In genomic region chr4:94534401-94535312, GRCh38 we compare ENCODE assay signal across 9 cellular contexts.
DNase-seq lines count a peak whose midpoint lies in the region; ATAC-seq, FAIRE-seq and TF ChIP-seq lines count a peak whose summit lies in the region.
"Had no signal": no experiment of that assay in that cellular context is flagged by ENCODE, and none has a peak within 500 bp of the region (broad histone marks: within the 10 kb centered on the region; RNA-seq: fewer than 3 reads in every experiment).

No MANE protein-coding gene starts in this region.

- dilution Hi-C loops in endothelial cell of umbilical vein (cut with MboI; ENCODE audit: extremely low pct_ligation_motif_present, low sequenced_read_pairs): no loop called here

- no peak for DNase-seq in CD8-positive, alpha-beta memory T cell
- DNase-seq in endothelial cell of umbilical vein (ENCODE audit: low read depth, low spot score) (no peak), tibial nerve (ENCODE audit: low spot score in 2 of 2) (no peak), LoVo (ENCODE audit: low spot score) (no peak)
- DNase-seq in stimulated activated CD4-positive, alpha-beta T cell treated with anti-CD3 and anti-CD28 coated beads, Interleukin-4, amount 100 ng/mL, for 4 hours: no peak

- no peak for FAIRE-seq in endothelial cell of umbilical vein (lab: Jason Lieb, UNC)

- no peaks in the 10 kb centered on the region for H3K27me3 ChIP-seq in CD8-positive, alpha-beta memory T cell (ENCODE audit: insufficient read depth, low read length, poor library complexity, severe bottlenecking)
- no peaks in the 10 kb centered on the region for H3K27me3 ChIP-seq in endothelial cell of umbilical vein (ENCODE audit: control insufficient read depth in 2 of 2, insufficient read depth in 2 of 2, low read length in 2 of 2)
- no peaks in the 10 kb centered on the region for H3K27me3 ChIP-seq in tibial nerve

- H3K4me3 Mint-ChIP-seq in CD8-positive, alpha-beta memory T cell: no peak overlapping the region

- BruUV-seq in endothelial cell of umbilical vein (replicated peaks; lab: Mats Ljungman, UMichigan): no TSS peak

- no peaks in the 10 kb centered on the region for H3K9me3 ChIP-seq in CD8-positive, alpha-beta memory T cell (ENCODE audit: low read length)
- H3K9me3 ChIP-seq in endothelial cell of umbilical vein (replicated peaks; ENCODE audit: control insufficient read depth, insufficient read depth, low read length) (no peaks in the 10 kb centered on the region), tibial nerve (no peaks in the 10 kb centered on the region)

- POLR2A ChIA-PET in CD8-positive, alpha-beta memory T cell (lab: Charles Lee): no interaction called here
- POLR2A ChIA-PET in endothelial cell of umbilical vein (lab: Charles Lee): no interaction called here

- H3K9me3 Mint-ChIP-seq in CD8-positive, alpha-beta memory T cell: no peaks in the 10 kb centered on the region

- H2AFZ ChIP-seq in endothelial cell of umbilical vein (ENCODE audit: low read depth, low read length): no peak overlapping the region

- H3K36me3 Mint-ChIP-seq in CD8-positive, alpha-beta memory T cell: peaks cover 0 to 2% (median 0%) of the 10 kb centered on the region in 3 donors

- peak overlapping the region; percentile 12 for H3K4me2 ChIP-seq in endothelial cell of umbilical vein (ENCODE audit: insufficient read depth, low read length)

- no peaks in the 10 kb centered on the region for H4K20me1 ChIP-seq in endothelial cell of umbilical vein (replicated peaks; ENCODE audit: control insufficient read depth, extremely low read depth, insufficient read depth, low read length)

- TF ChIP-seq CTCF in endothelial cell of umbilical vein (IDR thresholded peaks at IDR 0.05; ENCODE audit: extremely low read depth in 1 of 2, insufficient read depth in 1 of 2, low read depth in 1 of 2, low read length in 2 of 2) (no peak), tibial nerve (IDR thresholded peaks at IDR 0.05) (no peak)

- H3K4me3 ChIP-seq in CD8-positive, alpha-beta memory T cell (ENCODE audit: low read length): no peak overlapping the region
- no peak overlapping the region for H3K4me3 ChIP-seq in endothelial cell of umbilical vein (replicated peaks in 1 of 3; ENCODE audit: insufficient read depth in 1 of 3, low read depth in 1 of 3, low read length in 3 of 3)
- H3K4me3 ChIP-seq in skin epidermis: no peak overlapping the region
- no peak overlapping the region for H3K4me3 ChIP-seq in tibial nerve

- H3K27ac ChIP-seq in CD8-positive, alpha-beta memory T cell (ENCODE audit: low read depth, low read length): peak overlapping the region; percentile 33
- H3K27ac ChIP-seq in endothelial cell of umbilical vein (ENCODE audit: insufficient read depth, low read depth, low read length) (peak overlapping the region; percentile 6), skin epidermis (peak overlapping the region in 17 of 21 experiments; percentile 11 to 79 (median 55)), tibial nerve (peak overlapping the region in 1 of 4 donors; percentile 3)
- H3K27ac ChIP-seq: VCaP had no signal

- 59 to 74% methylated on average over 5 of the region's 5 CpGs for WGBS in tibial nerve, 2 donors

- H3K36me3 ChIP-seq in CD8-positive, alpha-beta memory T cell (ENCODE audit: insufficient read depth, low read length): no peaks in the 10 kb centered on the region
- H3K36me3 ChIP-seq in endothelial cell of umbilical vein (ENCODE audit: control insufficient read depth in 2 of 2, extremely low read depth in 1 of 2, insufficient read depth in 2 of 2, low read length in 2 of 2) (no peaks in the 10 kb centered on the region), tibial nerve (no peaks in the 10 kb centered on the region)

- CTCF ChIA-PET in CD8-positive, alpha-beta memory T cell (lab: Charles Lee): no interaction called here
- CTCF ChIA-PET in endothelial cell of umbilical vein (lab: Charles Lee): no interaction called here

- H3K27me3 Mint-ChIP-seq in CD8-positive, alpha-beta memory T cell: no peaks in the 10 kb centered on the region

- peak overlapping the region in 1 of 8 donors; percentile 1 for H3K27ac Mint-ChIP-seq in CD8-positive, alpha-beta memory T cell

- no peak for TF ChIP-seq POLR2A in endothelial cell of umbilical vein (IDR thresholded peaks at IDR 0.05; ENCODE audit: low read depth, low read length)
- no peak for TF ChIP-seq POLR2A in tibial nerve (IDR thresholded peaks at IDR 0.05)

- H3K79me2 ChIP-seq in endothelial cell of umbilical vein (ENCODE audit: control insufficient read depth, insufficient read depth, low read length): peaks cover 90% of the 10 kb centered on the region

- ATAC-seq in GM21423 (IDR thresholded peaks at IDR 0.05; ENCODE audit: unreplicated experiment): peak; percentile 95
- ATAC-seq in HG03565 (IDR thresholded peaks at IDR 0.05; ENCODE audit: unreplicated experiment): peak; percentile 89

- intact Hi-C loops in endothelial cell of umbilical vein (cut with micrococcal nuclease): no loop called here

- H3K4me1 Mint-ChIP-seq in CD8-positive, alpha-beta memory T cell: peaks cover 2 to 13% (median 4%) of the 10 kb centered on the region in 3 donors

- H3K9ac ChIP-seq in endothelial cell of umbilical vein (replicated peaks; ENCODE audit: extremely low read depth, insufficient read depth, low read length): no peak overlapping the region

- H3K9me1 ChIP-seq in endothelial cell of umbilical vein (replicated peaks; ENCODE audit: control insufficient read depth, extremely low read depth, insufficient read depth, low read length): no peaks in the 10 kb centered on the region

- no peaks in the 10 kb centered on the region for H3K4me1 ChIP-seq in CD8-positive, alpha-beta memory T cell (ENCODE audit: insufficient read depth, low read length)
- H3K4me1 ChIP-seq in endothelial cell of umbilical vein (ENCODE audit: control insufficient read depth, extremely low read depth, insufficient read depth, low read length): peaks cover 63% of the 10 kb centered on the region
- H3K4me1 ChIP-seq in tibial nerve: peaks cover 3 to 66% (median 23%) of the 10 kb centered on the region in 4 donors

- no peak for TF ChIP-seq EP300 in tibial nerve (IDR thresholded peaks at IDR 0.05)

TF ChIP-seq in endothelial cell of umbilical vein, 7 proteins besides CTCF, POLR2A, EP300 and RAD21:
- TF ChIP-seq FOS (IDR thresholded peaks at IDR 0.05; ENCODE audit: borderline replicate concordance, insufficient read depth, low read length): no peak
- TF ChIP-seq EZH2 (IDR thresholded peaks at IDR 0.05; ENCODE audit: borderline replicate concordance, low read depth, low read length, severe bottlenecking): no peak
- TF ChIP-seq MAX (IDR thresholded peaks at IDR 0.05; ENCODE audit: insufficient read depth, insufficient read length): no peak
- no peak for TF ChIP-seq MYC (IDR thresholded peaks at IDR 0.05; ENCODE audit: low read depth, low read length)
- TF ChIP-seq POLR2AphosphoS5 (IDR thresholded peaks at IDR 0.05; ENCODE audit: insufficient read depth, low read depth, low read length): no peak
- TF ChIP-seq GATA2 (IDR thresholded peaks at IDR 0.05; ENCODE audit: insufficient read depth, insufficient read length, low read depth, low read length): no peak
